Comparison of ENCODE assay signal across 18 cellular contexts in genomic region chr3:136805795-136806194, GRCh38.
"Had no signal": no experiment of that assay in that cellular context is flagged by ENCODE, and none has a peak within 500 bp of the region (broad histone marks: within the 10 kb centered on the region; RNA-seq: fewer than 3 reads in every experiment).

No MANE protein-coding gene starts in this region.

- H3K9me3 ChIP-seq: adrenal gland, esophagus muscularis mucosa, gastroesophageal sphincter, neutrophil, ovary, transverse colon had no signal

- H3K27me3 Mint-ChIP-seq: activated naive CD8-positive, alpha-beta T cell; central memory CD8-positive, alpha-beta T cell had no signal

- DNase-seq: activated CD4-positive, alpha-beta T cell treated with anti-CD3 and anti-CD28 coated beads for 1 hour; activated CD4-positive, alpha-beta T cell treated with anti-CD3 and anti-CD28 coated beads, Interleukin-2, amount 50 U/mL, for 1 hour; activated gamma-delta T cell treated with Interleukin-2 at 50 U/mL for 16 hours; activated T-cell treated with anti-CD3 and anti-CD28 coated beads, Interleukin-2, amount 50 U/mL, for 1 hour; adrenal gland; head of caudate nucleus; ovary; right cardiac atrium; stimulated activated CD4-positive, alpha-beta T cell treated with anti-CD3 and anti-CD28 coated beads, Interleukin-1b, Interleukin-23, amount 100 ng/mL, for 48 hours; transverse colon had no signal

- H3K9me3 Mint-ChIP-seq: central memory CD8-positive, alpha-beta T cell; memory B cell; nephron; T-helper 2 cell treated with Interferon-gamma antibody and Interleukin-4, amounts not matched to agents 5 μg/mL and 100 μg/mL, for 36 hours had no signal

- ATAC-seq: gastroesophageal sphincter, right cardiac atrium had no signal

- H3K4me3 Mint-ChIP-seq: activated naive CD8-positive, alpha-beta T cell; central memory CD8-positive, alpha-beta T cell; memory B cell; nephron; T-helper 2 cell treated with Interferon-gamma antibody and Interleukin-4, amounts not matched to agents 5 μg/mL and 100 μg/mL, for 36 hours had no signal

- H3K36me3 Mint-ChIP-seq: activated naive CD8-positive, alpha-beta T cell; memory B cell had no signal

- H3K27ac ChIP-seq: adrenal gland, esophagus muscularis mucosa, gastroesophageal sphincter, neutrophil, ovary, transverse colon had no signal

- H3K4me1 Mint-ChIP-seq: central memory CD8-positive, alpha-beta T cell had no signal

- H3K27me3 ChIP-seq: adrenal gland, esophagus muscularis mucosa, gastroesophageal sphincter, neutrophil, ovary, transverse colon had no signal

- H3K36me3 ChIP-seq: adrenal gland, esophagus muscularis mucosa, gastroesophageal sphincter, neutrophil, ovary, transverse colon had no signal

- H3K27ac Mint-ChIP-seq: activated naive CD8-positive, alpha-beta T cell; memory B cell; nephron; T-helper 2 cell treated with Interferon-gamma antibody and Interleukin-4, amounts not matched to agents 5 μg/mL and 100 μg/mL, for 36 hours had no signal

- H3K4me3 ChIP-seq: adrenal gland, esophagus muscularis mucosa, gastroesophageal sphincter, ovary, transverse colon had no signal
